1 cellular context compared by ENCODE assay signal in the genomic region with DNA sequence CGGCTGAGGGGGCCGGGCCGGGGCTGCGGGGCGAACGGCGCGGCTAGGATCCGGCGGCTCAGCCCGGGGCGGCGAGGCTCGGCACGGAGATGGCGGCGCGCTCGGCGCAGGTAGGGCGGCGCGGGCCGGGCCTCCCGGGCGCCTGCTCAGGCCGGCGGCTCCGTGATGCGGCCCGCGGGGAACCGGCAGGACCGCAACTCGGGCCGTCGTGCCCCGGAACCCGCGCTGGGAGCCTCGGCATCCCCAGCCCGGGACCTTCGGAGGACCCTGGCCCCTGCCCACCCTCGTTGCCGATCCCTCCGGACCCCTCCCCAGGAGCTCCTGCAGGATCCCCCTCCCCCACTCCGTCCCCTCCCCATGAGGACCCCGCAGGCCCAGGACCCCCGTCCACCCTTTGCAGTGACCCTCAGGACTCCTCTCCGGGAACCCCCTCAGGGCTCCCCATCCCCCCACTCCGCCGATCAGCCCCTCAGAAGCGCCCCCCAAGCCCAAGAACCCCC.
TF ChIP-seq lines count a peak whose summit lies in the region.

No MANE protein-coding gene starts in this region.

TF ChIP-seq in neural cell, 6 proteins besides CTCF, POLR2A, EP300 and RAD21 (continued from another document):
- no peak for TF ChIP-seq EZH2 (IDR thresholded peaks at IDR 0.05; ENCODE audit: borderline replicate concordance, insufficient read depth, low read length, poor library complexity, severe bottlenecking)
